ENCODE assay signal across 14 cellular contexts in genomic region chr18:70160075-70160678, GRCh38. TPM values are rescaled to one million over a fixed set of nuclear protein-coding genes. Genes with fewer than 3 reads are reported as not detected.
DNase-seq lines count a peak whose midpoint lies in the region; ATAC-seq, FAIRE-seq and TF ChIP-seq lines count a peak whose summit lies in the region.
"Had no signal": no experiment of that assay in that cellular context is flagged by ENCODE, and none has a peak within 500 bp of the region (broad histone marks: within the 10 kb centered on the region; RNA-seq: fewer than 3 reads in every experiment).

No MANE protein-coding gene starts in this region.

- H3K4me3 ChIP-seq in MM.1S (ENCODE audit: low read length) (peak overlapping the region; percentile 33), GM12878 (0 out of 2 replicates have a peak overlapping the region, but pooled peaks have one; percentile 4)
- H3K4me3 ChIP-seq: SJSA1 had no signal

- peaks cover 27% of the 10 kb centered on the region for H3F3A ChIP-seq in MM.1S (ENCODE audit: insufficient read depth, low read length)

- BruUV-seq in GM12878 (replicated peaks; lab: Mats Ljungman, UMichigan): no TSS peak

- POLR2A ChIA-PET in GM12878 (lab: Charles Lee): interaction anchor here (0.7 kb wide), 2 partner anchors 11 to 63 kb away, joined by 3 read pairs; no protein-coding TSS in a partner anchor
- POLR2A ChIA-PET in RWPE1 (lab: Yijun Ruan, JAX; ENCODE audit: low non-redundant PET): no interaction called here

- no peak for FAIRE-seq in GM12878 (lab: Jason Lieb, UNC)
- FAIRE-seq: HepG2 had no signal

- H3K4me1 ChIP-seq in MM.1S (ENCODE audit: low read length) (peaks cover 24% of the 10 kb centered on the region), GM12878 (ENCODE audit: control insufficient read depth, insufficient read depth, low read length) (peaks cover 9% of the 10 kb centered on the region)
- H3K4me1 ChIP-seq: BE2C, SJSA1 had no signal

- H2AFZ ChIP-seq in MM.1S (ENCODE audit: low read length) (no peak overlapping the region), GM12878 (ENCODE audit: control insufficient read depth, low read depth, low read length) (no peak overlapping the region)

- H3K79me2 ChIP-seq in MM.1S (ENCODE audit: low read length) (peaks cover 36% of the 10 kb centered on the region), GM12878 (ENCODE audit: control insufficient read depth, insufficient read depth, low read length) (peaks cover 3% of the 10 kb centered on the region)

- H3K9ac ChIP-seq in MM.1S (ENCODE audit: low read length) (peak overlapping the region; percentile 28; the same call in 1 of the 2 replicates), GM12878 (ENCODE audit: control insufficient read depth, insufficient read depth, low read length) (no peak overlapping the region)

- ATAC-seq in GM18907 (IDR thresholded peaks at IDR 0.05; ENCODE audit: unreplicated experiment) (peak; percentile 48), GM12878 (peak; percentile 59)
- ATAC-seq: CD8-positive, alpha-beta T cell; HepG2 had no signal

- H4K20me1 ChIP-seq in MM.1S (ENCODE audit: insufficient read depth, low read length) (no peaks in the 10 kb centered on the region), GM12878 (ENCODE audit: control insufficient read depth, insufficient read depth) (no peaks in the 10 kb centered on the region)

- intact Hi-C loops in GM12878 (cut with micrococcal nuclease; ENCODE audit: unreplicated experiment): no loop called here

- WGBS in GM12878 (ENCODE audit: insufficient coverage, insufficient replicate concordance, low lambda C conversion rate, missing lambda C conversion rate): 0% methylated on average over 1 of the region's 1 CpG

- CTCF ChIA-PET in GM12878 (lab: Yijun Ruan, JAX): interaction anchor here (0.9 to 1.5 kb wide), 3 partner anchors 11 to 34 kb away, joined by 3 to 4 read pairs (median 3); no protein-coding TSS in a partner anchor
- CTCF ChIA-PET in RWPE1 (lab: Yijun Ruan, JAX): no interaction called here

- H3K27me3 ChIP-seq in MM.1S (replicated peaks; ENCODE audit: insufficient read depth, low read length) (no peaks in the 10 kb centered on the region), GM12878 (replicated peaks in 1 of 2; ENCODE audit: control insufficient read depth in 2 of 2, insufficient read depth in 2 of 2, low read length in 1 of 2) (no peaks in the 10 kb centered on the region)
- H3K27me3 ChIP-seq: BE2C, SJSA1 had no signal

- in situ Hi-C loops in GM12878 (cut with MboI): no loop called here

- H3K9me2 ChIP-seq in MM.1S (replicated peaks; ENCODE audit: insufficient read depth, low read length): no peaks in the 10 kb centered on the region

- TF ChIP-seq EP300 in GM12878 (IDR thresholded peaks at IDR 0.05; ENCODE audit: borderline replicate concordance in 1 of 2, control insufficient read depth in 1 of 2, low read depth in 2 of 2, low read length in 2 of 2): no peak

- DNase-seq in ELR (ENCODE audit: low read depth) (peak; percentile 68), MM.1S (no peak), GM12878 (ENCODE audit: low read depth, low spot score) (no peak), NCI-H1048 (lab: John Stamatoyannopoulos, UW) (no peak), RWPE1 (ENCODE audit: low spot score) (no peak), NCI-H748 treated with DMSO at 0.1 percent for 48 hours (lab: John Stamatoyannopoulos, UW) (no peak)
- DNase-seq: BE2C; CD8-positive, alpha-beta T cell; NCI-H1417 treated with DMSO at 0.1 percent for 48 hours; NCI-H2029 treated with DMSO at 0.1 percent for 48 hours; NCI-H510A had no signal

- RAD21 ChIA-PET in GM12878 (lab: Charles Lee; ENCODE audit: unreplicated experiment): interaction anchor here (0.7 to 1.9 kb wide), 4 partner anchors 9 to 36 kb away, joined by 3 to 4 read pairs (median 4); no protein-coding TSS in a partner anchor

- TF ChIP-seq CTCF in MM.1S (IDR thresholded peaks at IDR 0.05; ENCODE audit: low read length) (no peak), GM12878 (IDR thresholded peaks at IDR 0.05 in 2 of 3, conservative IDR thresholded peaks at IDR 0.05 in 1 of 3; ENCODE audit: control insufficient read depth in 2 of 3, extremely low read depth in 1 of 3, insufficient read depth in 1 of 3, low read depth in 3 of 3, low read length in 3 of 3) (no peak), RWPE1 (conservative IDR thresholded peaks at IDR 0.05; ENCODE audit: low read depth) (no peak)

- H3K27ac ChIP-seq in MM.1S (ENCODE audit: low read length): peak overlapping the region; percentile 76; the same call in 1 of the 2 replicates
- peak overlapping the region; percentile 47 for H3K27ac ChIP-seq in GM12878 (ENCODE audit: control insufficient read depth, insufficient read depth)
- no peak overlapping the region for H3K27ac ChIP-seq in RWPE1
- H3K27ac ChIP-seq: SJSA1 had no signal

- TF ChIP-seq RAD21 in GM12878 (IDR thresholded peaks at IDR 0.05; ENCODE audit: insufficient read depth, low read depth, low read length): no peak

- H3K9me3 ChIP-seq in MM.1S (replicated peaks; ENCODE audit: insufficient read depth, low read length): no peaks in the 10 kb centered on the region
- peaks cover 7% of the 10 kb centered on the region; the same call in 2 of the 3 replicates for H3K9me3 ChIP-seq in GM12878 (replicated peaks; ENCODE audit: control insufficient read depth, insufficient read depth, low read length)
- H3K9me3 ChIP-seq: BE2C, SJSA1 had no signal

- no peaks in the 10 kb centered on the region for H3K36me3 ChIP-seq in MM.1S (replicated peaks; ENCODE audit: insufficient read depth, low read length)
- H3K36me3 ChIP-seq in GM12878 (ENCODE audit: control insufficient read depth in 2 of 2, insufficient read depth in 2 of 2, low read length in 1 of 2): peaks cover 7 to 13% of the 10 kb centered on the region in 2 experiments

- SMC1A ChIA-PET in GM12878 (lab: Charles Lee; ENCODE audit: uncharacterized antibody, unreplicated experiment): interaction anchor here (0.7 to 4.1 kb wide), 6 partner anchors 10 to 35 kb away, joined by 3 to 24 read pairs (median 4); no protein-coding TSS in a partner anchor

- H3K4me2 ChIP-seq in MM.1S (ENCODE audit: low read depth, low read length): peak overlapping the region; percentile 84
- peak overlapping the region; percentile 77 for H3K4me2 ChIP-seq in GM12878 (ENCODE audit: control insufficient read depth, insufficient read depth)

- TF ChIP-seq POLR2A in GM12878 (IDR thresholded peaks at IDR 0.05; ENCODE audit: low read depth, low read length): no peak

TF ChIP-seq in GM12878, 131 proteins besides CTCF, POLR2A, EP300 and RAD21:
- TF ChIP-seq IKZF2 (IDR thresholded peaks at IDR 0.05) (peak in 1 of 2 experiments; percentile 19; a peak in 1 of 4 replicates), NFYA (IDR thresholded peaks at IDR 0.05; ENCODE audit: borderline replicate concordance, low read depth, low read length) (no peak)

RNA-seq across cellular contexts. Expression of gene RTTN, which starts 45.3 kb away (rescaled TPM):
- 252 and 260 TPM in 2 replicates for total RNA-seq in GM12878 (2013; cell fraction: nucleolus; rRNA removed)
- total RNA-seq in GM12878 (2014; rRNA removed): 36.6 and 40.9 TPM in 2 replicates
- total RNA-seq in GM12878 (2014; rRNA removed; fragmentation: Illumina TruSeq; extraction: Trizol): 34.6 and 35.7 TPM in 2 replicates
- 22.4 and 22.5 TPM in 2 replicates for total RNA-seq in GM12878 (2021)
- polyA plus RNA-seq in GM12878 (2011; ENCODE audit: low read depth): 6.9 TPM
- polyA plus RNA-seq in GM12878 (2011; rRNA removed): 16.9 and 20.3 TPM in 2 replicates
- polyA plus RNA-seq in GM12878 (2011; cell fraction: cytosol; rRNA removed): 8.4 and 9.0 TPM in 2 replicates
- polyA plus RNA-seq in GM12878 (2011; cell fraction: nucleus; rRNA removed): 33.1 and 38.0 TPM in 2 replicates
- polyA plus RNA-seq in GM12878 (2012): 8.6 and 12.1 TPM in 2 replicates
- 17.9 and 21.5 TPM in 2 replicates for polyA plus RNA-seq in GM12878 (2014; fragmentation: Illumina TruSeq; extraction: Trizol)
- polyA plus RNA-seq in GM12878 (2014; fragmentation: Nextera tagmentation; extraction: Ambion mirVana): 10 to 100 TPM in 1 of 2 experiments, 1 to 10 TPM in 1; 9.4 to 12.3 TPM
- polyA plus RNA-seq in GM12878 (2014; rRNA removed): 13.4 and 14.5 TPM in 2 replicates
- 10 to 100 TPM; 11.8 to 12.8 TPM for polyA plus RNA-seq in GM12878 (2016; fragmentation: Nextera tagmentation; extraction: Ambion mirVana)
- 76.1 and 82.1 TPM in 2 replicates for polyA minus RNA-seq in GM12878 (2011; rRNA and poly(A)+ RNA removed)
- 11.7 and 13.1 TPM in 2 replicates for polyA minus RNA-seq in GM12878 (2011; cell fraction: cytosol; rRNA and poly(A)+ RNA removed)
- polyA minus RNA-seq in GM12878 (2011; cell fraction: nucleus; rRNA and poly(A)+ RNA removed): 131 and 224 TPM in 2 replicates
